In the genomic region with DNA sequence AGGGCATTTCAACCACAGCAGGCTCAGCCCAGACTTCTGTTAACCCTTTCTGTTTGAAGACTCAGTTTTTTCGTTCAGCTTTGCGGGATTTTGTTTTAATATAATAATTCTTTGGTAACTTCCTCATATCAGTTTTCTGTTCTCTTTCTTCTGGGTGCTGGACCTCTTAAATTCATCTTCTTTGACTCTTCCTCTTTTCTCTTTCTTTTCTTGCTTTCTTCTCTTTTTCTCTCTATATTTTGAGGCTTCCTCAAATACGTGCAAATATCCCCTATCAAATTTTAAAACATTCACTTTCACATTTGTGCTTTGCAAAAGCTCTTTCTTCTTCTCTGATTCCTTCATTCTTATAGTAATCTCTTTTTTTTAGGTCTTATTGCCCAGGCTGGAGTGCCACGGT, we compare ENCODE assay signal across 21 cellular contexts.
A peak's percentile ranks its signal among the peaks of the same experiment; 100 is the strongest.
DNase-seq lines count a peak whose midpoint lies in the region; ATAC-seq and TF ChIP-seq lines count a peak whose summit lies in the region.
"Had no signal": no experiment of that assay in that cellular context is flagged by ENCODE, and none has a peak within 500 bp of the region (broad histone marks: within the 10 kb centered on the region; RNA-seq: fewer than 3 reads in every experiment).

No MANE protein-coding gene starts in this region.

- H3K9me3 ChIP-seq in BLaER1 treated with 17β-estradiol and CSF1 and Interleukin-3, amounts not matched to agents 10 nM and 100 nM (replicated peaks in 1 of 11) = peaks cover 0 to 19% (median 10%) of the 10 kb centered on the region in 11 experiments; a peak in 13 of 22 replicates
- no peaks in the 10 kb centered on the region for H3K9me3 ChIP-seq in IMR-90 (ENCODE audit: control insufficient read depth, insufficient read depth, low read length)
- H3K9me3 ChIP-seq in OCI-LY7 (ENCODE audit: low read length) = no peaks in the 10 kb centered on the region
- H3K9me3 ChIP-seq in neural progenitor cell (ENCODE audit: low read depth) = no peaks in the 10 kb centered on the region

- WGBS in IMR-90 (ENCODE audit: extremely low coverage in 2 of 2, insufficient read length in 1 of 2), 2 experiments = 80 to 100% methylated on average over 1 of the region's 4 CpGs

- no peak for ATAC-seq in IMR-90 (ENCODE audit: low read depth)
- ATAC-seq in left lobe of liver = no peak
- ATAC-seq: GM12878, SK-N-SH treated with all-trans-retinoic acid at 6 μM for 48 hours had no signal

- no peak overlapping the region for H4K5ac ChIP-seq in IMR-90 (ENCODE audit: low read depth, low read length)

- H3K27me3 Mint-ChIP-seq in neural progenitor cell (ENCODE audit: insufficient read depth, low read depth) = peaks cover 9% of the 10 kb centered on the region
- H3K27me3 Mint-ChIP-seq: CD4-positive, alpha-beta memory T cell had no signal

- no peak overlapping the region for H4K91ac ChIP-seq in IMR-90 (ENCODE audit: insufficient read depth, low read depth, low read length)

- no peak overlapping the region for H2AK5ac ChIP-seq in IMR-90 (ENCODE audit: low read depth, low read length)

- TF ChIP-seq RAD21 in IMR-90 (IDR thresholded peaks at IDR 0.05; ENCODE audit: low read length) = no peak

- no peak overlapping the region for H2BK5ac ChIP-seq in IMR-90 (ENCODE audit: low read depth, low read length, poor library complexity, severe bottlenecking)

- no peak overlapping the region for H3K4me3 ChIP-seq in BLaER1 treated with 17β-estradiol and CSF1 and Interleukin-3, amounts not matched to agents 10 nM and 100 nM
- no peak overlapping the region for H3K4me3 ChIP-seq in IMR-90 (ENCODE audit: insufficient read depth, low read depth, low read length)
- H3K4me3 ChIP-seq in OCI-LY7 (ENCODE audit: low read depth, low read length, poor library complexity, severe bottlenecking) = peak overlapping the region; percentile 3
- H3K4me3 ChIP-seq in neural progenitor cell = no peak overlapping the region
- H3K4me3 ChIP-seq: GM12878 had no signal

- no peak overlapping the region for H3K27ac Mint-ChIP-seq in neural progenitor cell

- no peak overlapping the region for H3K4me3 Mint-ChIP-seq in neural progenitor cell
- H3K4me3 Mint-ChIP-seq: CD4-positive, alpha-beta memory T cell had no signal

- H3K14ac ChIP-seq in IMR-90 (replicated peaks; ENCODE audit: low read depth, low read length) = no peak overlapping the region

- intact Hi-C loops in IMR-90 (cut with micrococcal nuclease) (no loop called here), OCI-LY7 (cut with micrococcal nuclease; ENCODE audit: unreplicated experiment) (no loop called here)

- no peak overlapping the region for H2BK15ac ChIP-seq in IMR-90 (ENCODE audit: low read depth, low read length)

- CTCF ChIA-PET in IMR-90 (lab: Yijun Ruan, JAX) (interaction anchor here (0.6 to 1.0 kb wide), 2 partner anchors 10 to 26 kb away, joined by 3 read pairs; no protein-coding TSS in a partner anchor), OCI-LY7 (lab: Charles Lee; ENCODE audit: unreplicated experiment) (no interaction called here)

- no peak overlapping the region for H2AFZ ChIP-seq in IMR-90 (replicated peaks; ENCODE audit: low read length, poor library complexity)
- H2AFZ ChIP-seq in OCI-LY7 (ENCODE audit: low read length) = peak overlapping the region; percentile 88
- peak overlapping the region; percentile 88 for H2AFZ ChIP-seq in neural progenitor cell (replicated peaks)

- peak overlapping the region; percentile 21 to 79 (median 53); a peak in 20 of 22 replicates for H3K4me2 ChIP-seq in BLaER1 treated with 17β-estradiol and CSF1 and Interleukin-3, amounts not matched to agents 10 nM and 100 nM
- no peak overlapping the region for H3K4me2 ChIP-seq in IMR-90 (ENCODE audit: low read depth, low read length)
- H3K4me2 ChIP-seq in OCI-LY7 (ENCODE audit: low read length) = peak overlapping the region; percentile 58
- H3K4me2 ChIP-seq in neural progenitor cell = no peak overlapping the region

- no peaks in the 10 kb centered on the region for H3K9me3 Mint-ChIP-seq in neural progenitor cell
- H3K9me3 Mint-ChIP-seq: CD4-positive, alpha-beta memory T cell had no signal

- peaks cover 9 to 19% (median 14%) of the 10 kb centered on the region in 10 experiments for H3K4me1 ChIP-seq in BLaER1 treated with 17β-estradiol and CSF1 and Interleukin-3, amounts not matched to agents 10 nM and 100 nM
- H3K4me1 ChIP-seq in IMR-90 (ENCODE audit: control insufficient read depth, insufficient read depth, low read length) = no peaks in the 10 kb centered on the region
- H3K4me1 ChIP-seq in OCI-LY7 (ENCODE audit: insufficient read depth, low read length, poor library complexity, severe bottlenecking) = peaks cover 30% of the 10 kb centered on the region
- H3K4me1 ChIP-seq in neural progenitor cell = peaks cover 8% of the 10 kb centered on the region

- H3K9ac ChIP-seq in BLaER1 treated with 17β-estradiol and CSF1 and Interleukin-3, amounts not matched to agents 10 nM and 100 nM = no peak overlapping the region
- H3K9ac ChIP-seq in IMR-90 (ENCODE audit: low read depth, low read length) = no peak overlapping the region
- no peak overlapping the region for H3K9ac ChIP-seq in neural progenitor cell
- H3K9ac ChIP-seq: GM23248 had no signal

- DNase-seq in IMR-90 = no peak
- DNase-seq in OCI-LY7 (ENCODE audit: low spot score) = peak; percentile 25
- DNase-seq in neural progenitor cell (ENCODE audit: low spot score) = no peak
- DNase-seq in OCI-M2 (lab: John Stamatoyannopoulos, UW; ENCODE audit: unreplicated experiment) = no peak
- no peak for DNase-seq in left lobe of liver (ENCODE audit: low spot score)
- DNase-seq in kidney tubule cell (ENCODE audit: low spot score) = no peak
- DNase-seq: CD4-positive, alpha-beta memory T cell; DND-41; GM23248; HCEC 1CT; KG1; NCI-H1417; NCI-H1694 treated with DMSO at 0.1 percent for 48 hours; NCI-H2081 treated with DMSO at 0.1 percent for 48 hours; NCI-H2171 treated with DMSO at 0.1 percent for 48 hours; NCI-H524 treated with DMSO at 0.1 percent for 48 hours; NCI-H82; SIG-M5 had no signal

- H3K9me2 ChIP-seq in OCI-LY7 (ENCODE audit: insufficient read depth, low read length) = no peaks in the 10 kb centered on the region

- no peaks in the 10 kb centered on the region for H3K27me3 ChIP-seq in BLaER1 treated with 17β-estradiol and CSF1 and Interleukin-3, amounts not matched to agents 10 nM and 100 nM
- peaks cover 5% of the 10 kb centered on the region; the same call in 1 of the 2 replicates for H3K27me3 ChIP-seq in IMR-90 (ENCODE audit: control insufficient read depth, insufficient read depth, low read length)
- H3K27me3 ChIP-seq in neural progenitor cell = no peaks in the 10 kb centered on the region

- no peaks in the 10 kb centered on the region for H3K4me1 Mint-ChIP-seq in neural progenitor cell

- in situ Hi-C loops in IMR-90 (cut with MboI; ENCODE audit: low sequenced_read_pairs) = no loop called here

- dilution Hi-C loops in IMR-90 (cut with HindIII; ENCODE audit: low sequenced_read_pairs, unreplicated experiment) = no loop called here

- no peak overlapping the region for H3K18ac ChIP-seq in IMR-90 (ENCODE audit: low read depth, low read length)

- no peak overlapping the region for H2BK120ac ChIP-seq in IMR-90 (ENCODE audit: low read depth, low read length)

- no peak for TF ChIP-seq CTCF in IMR-90 (conservative IDR thresholded peaks at IDR 0.05; ENCODE audit: low read depth, low read length)
- TF ChIP-seq CTCF in OCI-LY7 (conservative IDR thresholded peaks at IDR 0.05; ENCODE audit: low read length) = no peak
- TF ChIP-seq CTCF in neural progenitor cell (IDR thresholded peaks at IDR 0.05) = no peak

- no peak overlapping the region for H2BK20ac ChIP-seq in IMR-90 (ENCODE audit: low read depth, low read length)

- BruUV-seq in IMR-90 (replicated peaks; lab: Mats Ljungman, UMichigan) (no TSS peak), OCI-LY7 (replicated peaks; lab: Mats Ljungman, UMichigan) (no TSS peak)

- no peaks in the 10 kb centered on the region for H3K79me1 ChIP-seq in IMR-90 (ENCODE audit: low read depth in 1 of 2, low read length in 2 of 2)

- H3K23ac ChIP-seq in IMR-90 (ENCODE audit: low read depth, low read length) = 0 out of 2 replicates have a peak overlapping the region, but pooled peaks have one; percentile 67

- H3K36me3 ChIP-seq in BLaER1 treated with 17β-estradiol and CSF1 and Interleukin-3, amounts not matched to agents 10 nM and 100 nM = no peaks in the 10 kb centered on the region
- H3K36me3 ChIP-seq in IMR-90 (ENCODE audit: control insufficient read depth, insufficient read depth, low read length) (no peaks in the 10 kb centered on the region), OCI-LY7 (ENCODE audit: insufficient read depth, low read length) (no peaks in the 10 kb centered on the region), neural progenitor cell (no peaks in the 10 kb centered on the region)

- no peak for TF ChIP-seq POLR2A in IMR-90 (IDR thresholded peaks at IDR 0.05; ENCODE audit: low read depth, low read length)

- POLR2A ChIA-PET in IMR-90 (lab: Charles Lee; ENCODE audit: unreplicated experiment) = no interaction called here
- POLR2A ChIA-PET in OCI-LY7 (lab: Charles Lee) = interaction anchor here (0.6 kb wide), 1 partner anchor 41 kb away, joined by 7 read pairs; no protein-coding TSS in a partner anchor

- no peaks in the 10 kb centered on the region for H3K9me1 ChIP-seq in IMR-90 (ENCODE audit: insufficient read depth, low read length)

- no peaks in the 10 kb centered on the region for H4K20me1 ChIP-seq in BLaER1 treated with 17β-estradiol and CSF1 and Interleukin-3, amounts not matched to agents 10 nM and 100 nM
- H4K20me1 ChIP-seq in IMR-90 (ENCODE audit: insufficient read depth, low read length) = no peaks in the 10 kb centered on the region
- no peaks in the 10 kb centered on the region for H4K20me1 ChIP-seq in OCI-LY7 (ENCODE audit: insufficient read depth, low read length)
- H4K20me1 ChIP-seq in neural progenitor cell (ENCODE audit: low read depth) = no peaks in the 10 kb centered on the region

- H3K79me2 ChIP-seq in OCI-LY7 (ENCODE audit: insufficient read depth, low read depth, low read length) = no peaks in the 10 kb centered on the region
- no peaks in the 10 kb centered on the region for H3K79me2 ChIP-seq in neural progenitor cell (ENCODE audit: low read depth)

- no peak overlapping the region; a peak in 1 of 22 replicates for H3K27ac ChIP-seq in BLaER1 treated with 17β-estradiol and CSF1 and Interleukin-3, amounts not matched to agents 10 nM and 100 nM
- H3K27ac ChIP-seq in IMR-90 (ENCODE audit: insufficient read depth, low read length) = no peak overlapping the region
- peak overlapping the region; percentile 17 for H3K27ac ChIP-seq in OCI-LY7 (ENCODE audit: low read depth, low read length, poor library complexity, severe bottlenecking)
- no peak overlapping the region for H3K27ac ChIP-seq in neural progenitor cell
- H3K27ac ChIP-seq: GM23248 had no signal

- H3K56ac ChIP-seq in IMR-90 (ENCODE audit: extremely low read depth, insufficient read depth, low read length) = no peak overlapping the region

- H3K4ac ChIP-seq in IMR-90 (ENCODE audit: low read depth, low read length) = no peak overlapping the region

- no peak overlapping the region for H4K8ac ChIP-seq in IMR-90 (ENCODE audit: low read depth in 2 of 2, low read length in 2 of 2)

- no peaks in the 10 kb centered on the region for H3K36me3 Mint-ChIP-seq in neural progenitor cell
- H3K36me3 Mint-ChIP-seq: CD4-positive, alpha-beta memory T cell had no signal

- no peaks in the 10 kb centered on the region for H3F3A ChIP-seq in neural progenitor cell (ENCODE audit: low read depth)

- no peak overlapping the region for H2AK9ac ChIP-seq in IMR-90 (replicated peaks; ENCODE audit: low read depth, low read length, poor library complexity)

Comparison
In these comparisons a context has a peak if more than half of its experiments do, and no peak if none do; other contexts are left out.
1. H3K4me2 ChIP-seq: peak in BLaER1 treated with 17β-estradiol and CSF1 and Interleukin-3, amounts not matched to agents 10 nM and 100 nM (11 of 11) and OCI-LY7 (single experiment); none in IMR-90 (single experiment) and neural progenitor cell (single experiment).